ENCODE assay signal across 1 cellular context in genomic region chr4:3205995-3206394, GRCh38.
TF ChIP-seq lines count a peak whose summit lies in the region.

No MANE protein-coding gene starts in this region.

TF ChIP-seq in HepG2, 621 proteins besides CTCF, POLR2A, EP300 and RAD21 (continued from another document and continues in another):
- TF ChIP-seq ZNF597 (CRISPR knock-in tag; IDR thresholded peaks at IDR 0.05) (no peak), ZNF510 (CRISPR knock-in tag; IDR thresholded peaks at IDR 0.05; ENCODE audit: low read depth) (no peak), ADNP (CRISPR knock-in tag; IDR thresholded peaks at IDR 0.05) (no peak), ZNF33B (CRISPR knock-in tag; IDR thresholded peaks at IDR 0.05) (no peak), DZIP1 (CRISPR knock-in tag; IDR thresholded peaks at IDR 0.05) (no peak), ZNF10 (CRISPR knock-in tag; IDR thresholded peaks at IDR 0.05; ENCODE audit: borderline replicate concordance, low read depth) (no peak), ZNF317 (CRISPR knock-in tag; IDR thresholded peaks at IDR 0.05) (peak; percentile 43; the same call in 1 of the 2 replicates), CREBL2 (CRISPR knock-in tag; IDR thresholded peaks at IDR 0.05; ENCODE audit: borderline replicate concordance) (no peak), KLF15 (CRISPR knock-in tag; IDR thresholded peaks at IDR 0.05; ENCODE audit: borderline replicate concordance) (no peak), MAFG (CRISPR knock-in tag; IDR thresholded peaks at IDR 0.05) (no peak), ZNF589 (CRISPR knock-in tag; conservative IDR thresholded peaks at IDR 0.05) (no peak), ESRRA (CRISPR knock-in tag; IDR thresholded peaks at IDR 0.05; ENCODE audit: low read depth) (peak; percentile 95), ZMYM4 (CRISPR knock-in tag; IDR thresholded peaks at IDR 0.05) (peak; percentile 71), USF2 (IDR thresholded peaks at IDR 0.05; ENCODE audit: low read depth, low read length) (no peak), USF2 (CRISPR knock-in tag; IDR thresholded peaks at IDR 0.05; ENCODE audit: borderline replicate concordance) (no peak), ZNF788 (CRISPR knock-in tag; IDR thresholded peaks at IDR 0.05; ENCODE audit: borderline replicate concordance) (peak; percentile 68; the same call in 1 of the 2 replicates), ERF (CRISPR knock-in tag; IDR thresholded peaks at IDR 0.05) (peak; percentile 27; the same call in 1 of the 2 replicates), PITX1 (CRISPR knock-in tag; IDR thresholded peaks at IDR 0.05) (peak; percentile 79), YEATS2 (CRISPR knock-in tag; IDR thresholded peaks at IDR 0.05; ENCODE audit: borderline replicate concordance) (no peak), RARA (CRISPR knock-in tag; IDR thresholded peaks at IDR 0.05) (peak; percentile 77), ZNF24 (IDR thresholded peaks at IDR 0.05) (no peak), ZNF614 (CRISPR knock-in tag; IDR thresholded peaks at IDR 0.05; ENCODE audit: borderline replicate concordance) (0 out of 2 replicates have a peak, but pooled peaks have one; percentile 40), STAG1 (CRISPR knock-in tag; IDR thresholded peaks at IDR 0.05) (0 out of 2 replicates have a peak, but pooled peaks have one; percentile 21), ZNF816 (CRISPR knock-in tag; IDR thresholded peaks at IDR 0.05; ENCODE audit: borderline replicate concordance) (no peak), TSC22D2 (CRISPR knock-in tag; IDR thresholded peaks at IDR 0.05; ENCODE audit: borderline replicate concordance) (no peak), SOX6 (IDR thresholded peaks at IDR 0.05) (no peak), SOX6 (CRISPR knock-in tag; IDR thresholded peaks at IDR 0.05) (peak; percentile 78), ZNF883 (CRISPR knock-in tag; IDR thresholded peaks at IDR 0.05; ENCODE audit: not compliant biosample characterization) (no peak), ZNF598 (CRISPR knock-in tag; IDR thresholded peaks at IDR 0.05; ENCODE audit: borderline replicate concordance) (no peak), MED13 (CRISPR knock-in tag; IDR thresholded peaks at IDR 0.05) (no peak), CREB1 (IDR thresholded peaks at IDR 0.05) (no peak), CREB1 (CRISPR knock-in tag; IDR thresholded peaks at IDR 0.05) (no peak), MEIS1 (CRISPR knock-in tag; IDR thresholded peaks at IDR 0.05; ENCODE audit: borderline replicate concordance) (no peak), MAF1 (CRISPR knock-in tag; IDR thresholded peaks at IDR 0.05; ENCODE audit: borderline replicate concordance) (no peak), ZMAT3 (CRISPR knock-in tag; conservative IDR thresholded peaks at IDR 0.05) (0 out of 2 replicates have a peak, but pooled peaks have one; percentile 21), ARNT2 (CRISPR knock-in tag; IDR thresholded peaks at IDR 0.05; ENCODE audit: low read depth) (no peak), ZNF7 (CRISPR knock-in tag; IDR thresholded peaks at IDR 0.05) (no peak), ZSCAN5A (CRISPR knock-in tag; IDR thresholded peaks at IDR 0.05; ENCODE audit: borderline replicate concordance) (no peak), SIN3A (IDR thresholded peaks at IDR 0.05; ENCODE audit: borderline replicate concordance, low read depth, low read length) (no peak), AHR (CRISPR knock-in tag; IDR thresholded peaks at IDR 0.05) (no peak), TRIM22 (IDR thresholded peaks at IDR 0.05) (no peak), TBP (CRISPR knock-in tag; IDR thresholded peaks at IDR 0.05) (no peak), ZNF260 (CRISPR knock-in tag; IDR thresholded peaks at IDR 0.05; ENCODE audit: borderline replicate concordance, low read depth) (no peak), ISX (CRISPR knock-in tag; conservative IDR thresholded peaks at IDR 0.05) (no peak), PAWR (CRISPR knock-in tag; IDR thresholded peaks at IDR 0.05; ENCODE audit: borderline replicate concordance) (no peak), FOXJ3 (CRISPR knock-in tag; IDR thresholded peaks at IDR 0.05; ENCODE audit: borderline replicate concordance) (peak; percentile 31; the same call in 1 of the 2 replicates), EEA1 (CRISPR knock-in tag; IDR thresholded peaks at IDR 0.05; ENCODE audit: borderline replicate concordance) (no peak), GATA4 (IDR thresholded peaks at IDR 0.05; ENCODE audit: borderline replicate concordance, low read depth) (no peak)
- TF ChIP-seq, protein P1, sequence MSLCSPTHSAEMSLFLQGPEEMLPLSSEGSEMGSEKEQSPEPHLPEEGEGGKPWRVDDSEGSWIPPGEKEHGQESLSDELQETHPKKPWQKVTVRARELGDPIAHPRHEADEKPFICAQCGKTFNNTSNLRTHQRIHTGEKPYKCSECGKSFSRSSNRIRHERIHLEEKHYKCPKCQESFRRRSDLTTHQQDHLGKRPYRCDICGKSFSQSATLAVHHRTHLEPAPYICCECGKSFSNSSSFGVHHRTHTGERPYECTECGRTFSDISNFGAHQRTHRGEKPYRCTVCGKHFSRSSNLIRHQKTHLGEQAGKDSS (CRISPR knock-in tag; IDR thresholded peaks at IDR 0.05; ENCODE audit: borderline replicate concordance, low read depth): no peak
- TF ChIP-seq, protein P2, sequence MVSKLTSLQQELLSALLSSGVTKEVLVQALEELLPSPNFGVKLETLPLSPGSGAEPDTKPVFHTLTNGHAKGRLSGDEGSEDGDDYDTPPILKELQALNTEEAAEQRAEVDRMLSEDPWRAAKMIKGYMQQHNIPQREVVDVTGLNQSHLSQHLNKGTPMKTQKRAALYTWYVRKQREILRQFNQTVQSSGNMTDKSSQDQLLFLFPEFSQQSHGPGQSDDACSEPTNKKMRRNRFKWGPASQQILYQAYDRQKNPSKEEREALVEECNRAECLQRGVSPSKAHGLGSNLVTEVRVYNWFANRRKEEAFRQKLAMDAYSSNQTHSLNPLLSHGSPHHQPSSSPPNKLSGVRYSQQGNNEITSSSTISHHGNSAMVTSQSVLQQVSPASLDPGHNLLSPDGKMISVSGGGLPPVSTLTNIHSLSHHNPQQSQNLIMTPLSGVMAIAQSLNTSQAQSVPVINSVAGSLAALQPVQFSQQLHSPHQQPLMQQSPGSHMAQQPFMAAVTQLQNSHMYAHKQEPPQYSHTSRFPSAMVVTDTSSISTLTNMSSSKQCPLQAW (CRISPR knock-in tag; IDR thresholded peaks at IDR 0.05): peak; percentile 61
- TF ChIP-seq, protein P3, sequence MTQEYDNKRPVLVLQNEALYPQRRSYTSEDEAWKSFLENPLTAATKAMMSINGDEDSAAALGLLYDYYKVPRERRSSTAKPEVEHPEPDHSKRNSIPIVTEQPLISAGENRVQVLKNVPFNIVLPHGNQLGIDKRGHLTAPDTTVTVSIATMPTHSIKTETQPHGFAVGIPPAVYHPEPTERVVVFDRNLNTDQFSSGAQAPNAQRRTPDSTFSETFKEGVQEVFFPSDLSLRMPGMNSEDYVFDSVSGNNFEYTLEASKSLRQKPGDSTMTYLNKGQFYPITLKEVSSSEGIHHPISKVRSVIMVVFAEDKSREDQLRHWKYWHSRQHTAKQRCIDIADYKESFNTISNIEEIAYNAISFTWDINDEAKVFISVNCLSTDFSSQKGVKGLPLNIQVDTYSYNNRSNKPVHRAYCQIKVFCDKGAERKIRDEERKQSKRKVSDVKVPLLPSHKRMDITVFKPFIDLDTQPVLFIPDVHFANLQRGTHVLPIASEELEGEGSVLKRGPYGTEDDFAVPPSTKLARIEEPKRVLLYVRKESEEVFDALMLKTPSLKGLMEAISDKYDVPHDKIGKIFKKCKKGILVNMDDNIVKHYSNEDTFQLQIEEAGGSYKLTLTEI (CRISPR knock-in tag; conservative IDR thresholded peaks at IDR 0.05): no peak
- TF ChIP-seq, protein P4, sequence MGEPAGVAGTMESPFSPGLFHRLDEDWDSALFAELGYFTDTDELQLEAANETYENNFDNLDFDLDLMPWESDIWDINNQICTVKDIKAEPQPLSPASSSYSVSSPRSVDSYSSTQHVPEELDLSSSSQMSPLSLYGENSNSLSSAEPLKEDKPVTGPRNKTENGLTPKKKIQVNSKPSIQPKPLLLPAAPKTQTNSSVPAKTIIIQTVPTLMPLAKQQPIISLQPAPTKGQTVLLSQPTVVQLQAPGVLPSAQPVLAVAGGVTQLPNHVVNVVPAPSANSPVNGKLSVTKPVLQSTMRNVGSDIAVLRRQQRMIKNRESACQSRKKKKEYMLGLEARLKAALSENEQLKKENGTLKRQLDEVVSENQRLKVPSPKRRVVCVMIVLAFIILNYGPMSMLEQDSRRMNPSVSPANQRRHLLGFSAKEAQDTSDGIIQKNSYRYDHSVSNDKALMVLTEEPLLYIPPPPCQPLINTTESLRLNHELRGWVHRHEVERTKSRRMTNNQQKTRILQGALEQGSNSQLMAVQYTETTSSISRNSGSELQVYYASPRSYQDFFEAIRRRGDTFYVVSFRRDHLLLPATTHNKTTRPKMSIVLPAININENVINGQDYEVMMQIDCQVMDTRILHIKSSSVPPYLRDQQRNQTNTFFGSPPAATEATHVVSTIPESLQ (CRISPR knock-in tag; conservative IDR thresholded peaks at IDR 0.05): no peak
